In the genomic region with DNA sequence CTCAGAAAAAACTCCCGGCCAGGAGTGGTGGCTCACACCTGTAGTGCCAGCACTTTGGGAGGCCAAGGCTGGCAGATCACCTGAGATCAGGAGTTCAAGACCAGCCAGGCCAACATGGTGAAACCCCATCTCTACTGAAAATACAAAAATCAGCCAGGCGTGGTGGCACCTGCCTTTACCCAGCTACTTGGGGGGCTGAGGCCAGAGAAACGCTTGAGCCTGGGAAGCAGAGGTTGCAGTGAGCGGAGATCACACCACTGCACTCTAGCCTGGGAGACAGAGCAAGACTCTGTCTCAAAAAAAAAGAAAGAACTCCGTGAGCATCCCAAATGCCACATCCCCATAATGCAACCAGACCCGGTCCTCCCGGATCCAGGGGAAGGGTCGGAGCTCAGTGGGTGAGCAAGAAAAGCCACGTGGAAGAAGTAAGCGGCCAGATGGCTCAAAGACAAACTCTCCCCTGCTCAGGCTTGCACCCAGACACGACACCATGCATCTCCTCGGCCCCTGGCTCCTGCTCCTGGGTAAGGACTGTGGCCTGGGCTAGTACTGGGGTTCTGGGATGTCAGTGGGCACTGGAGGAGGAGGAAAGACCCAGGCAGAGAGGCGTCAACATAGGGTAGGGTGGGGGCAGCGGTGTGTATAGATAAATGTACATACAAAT, we compare ENCODE assay signal across 1 cellular context.
TF ChIP-seq lines count a peak whose summit lies in the region.

No MANE protein-coding gene starts in this region.

TF ChIP-seq in H1, 55 proteins besides CTCF, POLR2A, EP300 and RAD21:
- no peak for TF ChIP-seq BCL11A (IDR thresholded peaks at IDR 0.05; ENCODE audit: low read depth in 2 of 2, low read length in 2 of 2)
- no peak for TF ChIP-seq KDM4A (IDR thresholded peaks at IDR 0.05; ENCODE audit: low read depth, low read length, severe bottlenecking)
- TF ChIP-seq, protein P1, sequence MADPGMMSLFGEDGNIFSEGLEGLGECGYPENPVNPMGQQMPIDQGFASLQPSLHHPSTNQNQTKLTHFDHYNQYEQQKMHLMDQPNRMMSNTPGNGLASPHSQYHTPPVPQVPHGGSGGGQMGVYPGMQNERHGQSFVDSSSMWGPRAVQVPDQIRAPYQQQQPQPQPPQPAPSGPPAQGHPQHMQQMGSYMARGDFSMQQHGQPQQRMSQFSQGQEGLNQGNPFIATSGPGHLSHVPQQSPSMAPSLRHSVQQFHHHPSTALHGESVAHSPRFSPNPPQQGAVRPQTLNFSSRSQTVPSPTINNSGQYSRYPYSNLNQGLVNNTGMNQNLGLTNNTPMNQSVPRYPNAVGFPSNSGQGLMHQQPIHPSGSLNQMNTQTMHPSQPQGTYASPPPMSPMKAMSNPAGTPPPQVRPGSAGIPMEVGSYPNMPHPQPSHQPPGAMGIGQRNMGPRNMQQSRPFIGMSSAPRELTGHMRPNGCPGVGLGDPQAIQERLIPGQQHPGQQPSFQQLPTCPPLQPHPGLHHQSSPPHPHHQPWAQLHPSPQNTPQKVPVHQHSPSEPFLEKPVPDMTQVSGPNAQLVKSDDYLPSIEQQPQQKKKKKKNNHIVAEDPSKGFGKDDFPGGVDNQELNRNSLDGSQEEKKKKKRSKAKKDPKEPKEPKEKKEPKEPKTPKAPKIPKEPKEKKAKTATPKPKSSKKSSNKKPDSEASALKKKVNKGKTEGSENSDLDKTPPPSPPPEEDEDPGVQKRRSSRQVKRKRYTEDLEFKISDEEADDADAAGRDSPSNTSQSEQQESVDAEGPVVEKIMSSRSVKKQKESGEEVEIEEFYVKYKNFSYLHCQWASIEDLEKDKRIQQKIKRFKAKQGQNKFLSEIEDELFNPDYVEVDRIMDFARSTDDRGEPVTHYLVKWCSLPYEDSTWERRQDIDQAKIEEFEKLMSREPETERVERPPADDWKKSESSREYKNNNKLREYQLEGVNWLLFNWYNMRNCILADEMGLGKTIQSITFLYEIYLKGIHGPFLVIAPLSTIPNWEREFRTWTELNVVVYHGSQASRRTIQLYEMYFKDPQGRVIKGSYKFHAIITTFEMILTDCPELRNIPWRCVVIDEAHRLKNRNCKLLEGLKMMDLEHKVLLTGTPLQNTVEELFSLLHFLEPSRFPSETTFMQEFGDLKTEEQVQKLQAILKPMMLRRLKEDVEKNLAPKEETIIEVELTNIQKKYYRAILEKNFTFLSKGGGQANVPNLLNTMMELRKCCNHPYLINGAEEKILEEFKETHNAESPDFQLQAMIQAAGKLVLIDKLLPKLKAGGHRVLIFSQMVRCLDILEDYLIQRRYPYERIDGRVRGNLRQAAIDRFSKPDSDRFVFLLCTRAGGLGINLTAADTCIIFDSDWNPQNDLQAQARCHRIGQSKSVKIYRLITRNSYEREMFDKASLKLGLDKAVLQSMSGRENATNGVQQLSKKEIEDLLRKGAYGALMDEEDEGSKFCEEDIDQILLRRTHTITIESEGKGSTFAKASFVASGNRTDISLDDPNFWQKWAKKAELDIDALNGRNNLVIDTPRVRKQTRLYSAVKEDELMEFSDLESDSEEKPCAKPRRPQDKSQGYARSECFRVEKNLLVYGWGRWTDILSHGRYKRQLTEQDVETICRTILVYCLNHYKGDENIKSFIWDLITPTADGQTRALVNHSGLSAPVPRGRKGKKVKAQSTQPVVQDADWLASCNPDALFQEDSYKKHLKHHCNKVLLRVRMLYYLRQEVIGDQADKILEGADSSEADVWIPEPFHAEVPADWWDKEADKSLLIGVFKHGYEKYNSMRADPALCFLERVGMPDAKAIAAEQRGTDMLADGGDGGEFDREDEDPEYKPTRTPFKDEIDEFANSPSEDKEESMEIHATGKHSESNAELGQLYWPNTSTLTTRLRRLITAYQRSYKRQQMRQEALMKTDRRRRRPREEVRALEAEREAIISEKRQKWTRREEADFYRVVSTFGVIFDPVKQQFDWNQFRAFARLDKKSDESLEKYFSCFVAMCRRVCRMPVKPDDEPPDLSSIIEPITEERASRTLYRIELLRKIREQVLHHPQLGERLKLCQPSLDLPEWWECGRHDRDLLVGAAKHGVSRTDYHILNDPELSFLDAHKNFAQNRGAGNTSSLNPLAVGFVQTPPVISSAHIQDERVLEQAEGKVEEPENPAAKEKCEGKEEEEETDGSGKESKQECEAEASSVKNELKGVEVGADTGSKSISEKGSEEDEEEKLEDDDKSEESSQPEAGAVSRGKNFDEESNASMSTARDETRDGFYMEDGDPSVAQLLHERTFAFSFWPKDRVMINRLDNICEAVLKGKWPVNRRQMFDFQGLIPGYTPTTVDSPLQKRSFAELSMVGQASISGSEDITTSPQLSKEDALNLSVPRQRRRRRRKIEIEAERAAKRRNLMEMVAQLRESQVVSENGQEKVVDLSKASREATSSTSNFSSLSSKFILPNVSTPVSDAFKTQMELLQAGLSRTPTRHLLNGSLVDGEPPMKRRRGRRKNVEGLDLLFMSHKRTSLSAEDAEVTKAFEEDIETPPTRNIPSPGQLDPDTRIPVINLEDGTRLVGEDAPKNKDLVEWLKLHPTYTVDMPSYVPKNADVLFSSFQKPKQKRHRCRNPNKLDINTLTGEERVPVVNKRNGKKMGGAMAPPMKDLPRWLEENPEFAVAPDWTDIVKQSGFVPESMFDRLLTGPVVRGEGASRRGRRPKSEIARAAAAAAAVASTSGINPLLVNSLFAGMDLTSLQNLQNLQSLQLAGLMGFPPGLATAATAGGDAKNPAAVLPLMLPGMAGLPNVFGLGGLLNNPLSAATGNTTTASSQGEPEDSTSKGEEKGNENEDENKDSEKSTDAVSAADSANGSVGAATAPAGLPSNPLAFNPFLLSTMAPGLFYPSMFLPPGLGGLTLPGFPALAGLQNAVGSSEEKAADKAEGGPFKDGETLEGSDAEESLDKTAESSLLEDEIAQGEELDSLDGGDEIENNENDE (IDR thresholded peaks at IDR 0.05; ENCODE audit: insufficient replicate concordance, low read length): no peak
- no peak for TF ChIP-seq FOSL1 (IDR thresholded peaks at IDR 0.05; ENCODE audit: insufficient read depth, low read depth, low read length)
- TF ChIP-seq TBP (IDR thresholded peaks at IDR 0.05; ENCODE audit: low read depth, low read length): no peak
- TF ChIP-seq RFX5 (IDR thresholded peaks at IDR 0.05; ENCODE audit: borderline replicate concordance, low read depth, low read length): no peak
- TF ChIP-seq CHD2 (IDR thresholded peaks at IDR 0.05; ENCODE audit: low read length): no peak
- no peak for TF ChIP-seq RBBP5 (IDR thresholded peaks at IDR 0.05; ENCODE audit: borderline replicate concordance, low read depth, low read length)
- no peak for TF ChIP-seq GABPA (IDR thresholded peaks at IDR 0.05; ENCODE audit: borderline replicate concordance, insufficient read depth, low read length)
- TF ChIP-seq CBX8 (IDR thresholded peaks at IDR 0.05; ENCODE audit: borderline replicate concordance, low read depth, low read length): no peak
- no peak for TF ChIP-seq TCF12 (IDR thresholded peaks at IDR 0.05; ENCODE audit: low read depth, low read length)
- no peak for TF ChIP-seq KDM5A (IDR thresholded peaks at IDR 0.05; ENCODE audit: low read length)
- no peak for TF ChIP-seq HDAC2 (IDR thresholded peaks at IDR 0.05; ENCODE audit: borderline replicate concordance in 1 of 2, low read depth in 2 of 2, low read length in 2 of 2)
